ENCODE assay signal across 1 cellular context in the genomic region with DNA sequence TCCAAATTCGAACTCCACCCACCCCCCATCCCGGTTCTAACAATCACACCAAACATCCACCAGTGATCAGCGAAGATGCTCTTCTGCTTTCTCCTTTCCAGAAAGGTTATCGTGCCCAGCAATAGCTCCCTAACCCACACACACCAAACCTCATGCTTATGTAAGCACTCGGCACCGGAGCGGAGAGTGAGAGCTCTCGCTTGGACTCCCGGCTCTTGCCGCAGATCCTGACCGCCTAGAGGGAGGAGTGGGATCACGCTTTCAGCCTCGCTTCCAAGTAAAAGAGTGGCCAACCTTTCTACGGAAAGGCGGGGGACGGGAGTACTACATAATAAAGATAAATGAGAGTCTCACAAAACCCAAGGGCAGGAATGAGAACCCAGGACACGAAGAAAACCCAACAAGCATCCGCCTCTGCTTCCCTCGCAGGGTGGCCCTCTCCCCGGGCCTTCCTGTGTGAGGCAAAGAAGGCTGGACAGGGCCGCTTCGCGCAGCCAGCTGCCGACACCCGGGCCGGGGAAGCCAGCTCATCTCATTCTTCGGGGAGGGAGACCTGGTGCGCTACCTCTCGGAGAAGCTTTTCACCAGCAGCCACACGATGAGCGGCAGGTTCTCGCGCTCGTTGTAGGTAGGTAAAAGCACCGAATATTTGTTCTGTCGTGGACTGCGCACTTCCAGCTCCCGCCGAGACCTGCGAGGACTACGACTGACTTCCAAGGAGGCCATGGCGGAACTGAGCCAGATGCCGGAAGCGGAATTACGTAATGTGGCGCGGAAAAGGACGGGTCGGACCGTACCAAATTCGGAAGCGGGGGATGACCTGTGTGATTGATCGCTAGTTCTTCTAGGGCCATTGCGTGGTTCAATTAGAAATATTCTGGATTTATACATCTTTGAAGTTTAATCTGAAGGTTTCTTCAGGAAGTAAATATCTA.
TF ChIP-seq lines count a peak whose summit lies in the region.

A gene (minus strand): TSS at position 735 of the 935 bp plus-strand sequence. CDS start 9 bp downstream, at position 726.

TF ChIP-seq in K562, 482 proteins besides CTCF, POLR2A, EP300 and RAD21 (continued from another document and continues in another):
- TF ChIP-seq, protein P1, sequence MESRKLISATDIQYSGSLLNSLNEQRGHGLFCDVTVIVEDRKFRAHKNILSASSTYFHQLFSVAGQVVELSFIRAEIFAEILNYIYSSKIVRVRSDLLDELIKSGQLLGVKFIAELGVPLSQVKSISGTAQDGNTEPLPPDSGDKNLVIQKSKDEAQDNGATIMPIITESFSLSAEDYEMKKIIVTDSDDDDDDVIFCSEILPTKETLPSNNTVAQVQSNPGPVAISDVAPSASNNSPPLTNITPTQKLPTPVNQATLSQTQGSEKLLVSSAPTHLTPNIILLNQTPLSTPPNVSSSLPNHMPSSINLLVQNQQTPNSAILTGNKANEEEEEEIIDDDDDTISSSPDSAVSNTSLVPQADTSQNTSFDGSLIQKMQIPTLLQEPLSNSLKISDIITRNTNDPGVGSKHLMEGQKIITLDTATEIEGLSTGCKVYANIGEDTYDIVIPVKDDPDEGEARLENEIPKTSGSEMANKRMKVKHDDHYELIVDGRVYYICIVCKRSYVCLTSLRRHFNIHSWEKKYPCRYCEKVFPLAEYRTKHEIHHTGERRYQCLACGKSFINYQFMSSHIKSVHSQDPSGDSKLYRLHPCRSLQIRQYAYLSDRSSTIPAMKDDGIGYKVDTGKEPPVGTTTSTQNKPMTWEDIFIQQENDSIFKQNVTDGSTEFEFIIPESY (CRISPR knock-in tag; IDR thresholded peaks at IDR 0.05): peak; percentile 14; the same call in 1 of the 2 replicates
- no peak for TF ChIP-seq MCM5 (IDR thresholded peaks at IDR 0.05; ENCODE audit: low read depth)
- no peak for TF ChIP-seq ERF (CRISPR knock-in tag; IDR thresholded peaks at IDR 0.05)
- TF ChIP-seq ZNF121 (CRISPR knock-in tag; conservative IDR thresholded peaks at IDR 0.05): no peak
- TF ChIP-seq HDGF (IDR thresholded peaks at IDR 0.05): no peak
- TF ChIP-seq U2AF1 (optimal IDR thresholded peaks at IDR 0.05; ENCODE audit: low read depth, low read length): no peak
- no peak for TF ChIP-seq ZNF764 (CRISPR knock-in tag; IDR thresholded peaks at IDR 0.05; ENCODE audit: low read depth)
- TF ChIP-seq RBM25 (IDR thresholded peaks at IDR 0.05; ENCODE audit: low read depth, low read length, severe bottlenecking): no peak
- TF ChIP-seq KLF16 (IDR thresholded peaks at IDR 0.05): no peak
- no peak for TF ChIP-seq DACH1 (IDR thresholded peaks at IDR 0.05; ENCODE audit: partially characterized antibody)
- no peak for TF ChIP-seq EWSR1 (IDR thresholded peaks at IDR 0.05; ENCODE audit: borderline replicate concordance, low read depth, partially characterized antibody)
- TF ChIP-seq PCBP2 (IDR thresholded peaks at IDR 0.05; ENCODE audit: low read depth, low read length, poor library complexity, severe bottlenecking): no peak
- TF ChIP-seq MEIS2 (IDR thresholded peaks at IDR 0.05; ENCODE audit: partially characterized antibody): no peak
- TF ChIP-seq, protein P2, sequence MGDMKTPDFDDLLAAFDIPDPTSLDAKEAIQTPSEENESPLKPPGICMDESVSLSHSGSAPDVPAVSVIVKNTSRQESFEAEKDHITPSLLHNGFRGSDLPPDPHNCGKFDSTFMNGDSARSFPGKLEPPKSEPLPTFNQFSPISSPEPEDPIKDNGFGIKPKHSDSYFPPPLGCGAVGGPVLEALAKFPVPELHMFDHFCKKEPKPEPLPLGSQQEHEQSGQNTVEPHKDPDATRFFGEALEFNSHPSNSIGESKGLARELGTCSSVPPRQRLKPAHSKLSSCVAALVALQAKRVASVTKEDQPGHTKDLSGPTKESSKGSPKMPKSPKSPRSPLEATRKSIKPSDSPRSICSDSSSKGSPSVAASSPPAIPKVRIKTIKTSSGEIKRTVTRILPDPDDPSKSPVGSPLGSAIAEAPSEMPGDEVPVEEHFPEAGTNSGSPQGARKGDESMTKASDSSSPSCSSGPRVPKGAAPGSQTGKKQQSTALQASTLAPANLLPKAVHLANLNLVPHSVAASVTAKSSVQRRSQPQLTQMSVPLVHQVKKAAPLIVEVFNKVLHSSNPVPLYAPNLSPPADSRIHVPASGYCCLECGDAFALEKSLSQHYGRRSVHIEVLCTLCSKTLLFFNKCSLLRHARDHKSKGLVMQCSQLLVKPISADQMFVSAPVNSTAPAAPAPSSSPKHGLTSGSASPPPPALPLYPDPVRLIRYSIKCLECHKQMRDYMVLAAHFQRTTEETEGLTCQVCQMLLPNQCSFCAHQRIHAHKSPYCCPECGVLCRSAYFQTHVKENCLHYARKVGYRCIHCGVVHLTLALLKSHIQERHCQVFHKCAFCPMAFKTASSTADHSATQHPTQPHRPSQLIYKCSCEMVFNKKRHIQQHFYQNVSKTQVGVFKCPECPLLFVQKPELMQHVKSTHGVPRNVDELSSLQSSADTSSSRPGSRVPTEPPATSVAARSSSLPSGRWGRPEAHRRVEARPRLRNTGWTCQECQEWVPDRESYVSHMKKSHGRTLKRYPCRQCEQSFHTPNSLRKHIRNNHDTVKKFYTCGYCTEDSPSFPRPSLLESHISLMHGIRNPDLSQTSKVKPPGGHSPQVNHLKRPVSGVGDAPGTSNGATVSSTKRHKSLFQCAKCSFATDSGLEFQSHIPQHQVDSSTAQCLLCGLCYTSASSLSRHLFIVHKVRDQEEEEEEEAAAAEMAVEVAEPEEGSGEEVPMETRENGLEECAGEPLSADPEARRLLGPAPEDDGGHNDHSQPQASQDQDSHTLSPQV (IDR thresholded peaks at IDR 0.05): no peak
- TF ChIP-seq ARNT (IDR thresholded peaks at IDR 0.05): peak in 1 of 2 experiments; percentile 34; a peak in 1 of 4 replicates
- TF ChIP-seq, protein P3, sequence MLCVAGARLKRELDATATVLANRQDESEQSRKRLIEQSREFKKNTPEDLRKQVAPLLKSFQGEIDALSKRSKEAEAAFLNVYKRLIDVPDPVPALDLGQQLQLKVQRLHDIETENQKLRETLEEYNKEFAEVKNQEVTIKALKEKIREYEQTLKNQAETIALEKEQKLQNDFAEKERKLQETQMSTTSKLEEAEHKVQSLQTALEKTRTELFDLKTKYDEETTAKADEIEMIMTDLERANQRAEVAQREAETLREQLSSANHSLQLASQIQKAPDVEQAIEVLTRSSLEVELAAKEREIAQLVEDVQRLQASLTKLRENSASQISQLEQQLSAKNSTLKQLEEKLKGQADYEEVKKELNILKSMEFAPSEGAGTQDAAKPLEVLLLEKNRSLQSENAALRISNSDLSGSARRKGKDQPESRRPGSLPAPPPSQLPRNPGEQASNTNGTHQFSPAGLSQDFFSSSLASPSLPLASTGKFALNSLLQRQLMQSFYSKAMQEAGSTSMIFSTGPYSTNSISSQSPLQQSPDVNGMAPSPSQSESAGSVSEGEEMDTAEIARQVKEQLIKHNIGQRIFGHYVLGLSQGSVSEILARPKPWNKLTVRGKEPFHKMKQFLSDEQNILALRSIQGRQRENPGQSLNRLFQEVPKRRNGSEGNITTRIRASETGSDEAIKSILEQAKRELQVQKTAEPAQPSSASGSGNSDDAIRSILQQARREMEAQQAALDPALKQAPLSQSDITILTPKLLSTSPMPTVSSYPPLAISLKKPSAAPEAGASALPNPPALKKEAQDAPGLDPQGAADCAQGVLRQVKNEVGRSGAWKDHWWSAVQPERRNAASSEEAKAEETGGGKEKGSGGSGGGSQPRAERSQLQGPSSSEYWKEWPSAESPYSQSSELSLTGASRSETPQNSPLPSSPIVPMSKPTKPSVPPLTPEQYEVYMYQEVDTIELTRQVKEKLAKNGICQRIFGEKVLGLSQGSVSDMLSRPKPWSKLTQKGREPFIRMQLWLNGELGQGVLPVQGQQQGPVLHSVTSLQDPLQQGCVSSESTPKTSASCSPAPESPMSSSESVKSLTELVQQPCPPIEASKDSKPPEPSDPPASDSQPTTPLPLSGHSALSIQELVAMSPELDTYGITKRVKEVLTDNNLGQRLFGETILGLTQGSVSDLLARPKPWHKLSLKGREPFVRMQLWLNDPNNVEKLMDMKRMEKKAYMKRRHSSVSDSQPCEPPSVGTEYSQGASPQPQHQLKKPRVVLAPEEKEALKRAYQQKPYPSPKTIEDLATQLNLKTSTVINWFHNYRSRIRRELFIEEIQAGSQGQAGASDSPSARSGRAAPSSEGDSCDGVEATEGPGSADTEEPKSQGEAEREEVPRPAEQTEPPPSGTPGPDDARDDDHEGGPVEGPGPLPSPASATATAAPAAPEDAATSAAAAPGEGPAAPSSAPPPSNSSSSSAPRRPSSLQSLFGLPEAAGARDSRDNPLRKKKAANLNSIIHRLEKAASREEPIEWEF (CRISPR knock-in tag; IDR thresholded peaks at IDR 0.05): no peak
- peak; percentile 67; the same call in 1 of the 2 replicates for TF ChIP-seq MTA3 (IDR thresholded peaks at IDR 0.05; ENCODE audit: borderline replicate concordance)
- TF ChIP-seq HIVEP1 (CRISPR knock-in tag; IDR thresholded peaks at IDR 0.05): no peak
- peak; percentile 62 for TF ChIP-seq SAP30 (IDR thresholded peaks at IDR 0.05; ENCODE audit: borderline replicate concordance, insufficient read depth, low read depth, low read length, poor library complexity, severe bottlenecking)
- no peak for TF ChIP-seq DMBX1 (CRISPR knock-in tag; IDR thresholded peaks at IDR 0.05; ENCODE audit: borderline replicate concordance)
- TF ChIP-seq RFX5 (IDR thresholded peaks at IDR 0.05; ENCODE audit: low read depth, low read length): no peak
- TF ChIP-seq PYGO2 (tag; IDR thresholded peaks at IDR 0.05): no peak
- peak; percentile 85 for TF ChIP-seq ZNF232 (CRISPR knock-in tag; IDR thresholded peaks at IDR 0.05)
- no peak for TF ChIP-seq CBX5 (IDR thresholded peaks at IDR 0.05; ENCODE audit: borderline replicate concordance, low read depth)
- TF ChIP-seq ZNF699 (CRISPR knock-in tag; IDR thresholded peaks at IDR 0.05; ENCODE audit: insufficient replicate concordance): no peak
- TF ChIP-seq DPF2 (IDR thresholded peaks at IDR 0.05): no peak
- TF ChIP-seq POLR2AphosphoS5 (IDR thresholded peaks at IDR 0.05; ENCODE audit: control insufficient read depth, insufficient read depth, low read depth, low read length): peak; percentile 96
- no peak for TF ChIP-seq ZNF717 (CRISPR knock-in tag; IDR thresholded peaks at IDR 0.05)
- TF ChIP-seq BACH1 (tag; IDR thresholded peaks at IDR 0.05): no peak; the same call in 1 of the 2 replicates
- TF ChIP-seq, protein P4, sequence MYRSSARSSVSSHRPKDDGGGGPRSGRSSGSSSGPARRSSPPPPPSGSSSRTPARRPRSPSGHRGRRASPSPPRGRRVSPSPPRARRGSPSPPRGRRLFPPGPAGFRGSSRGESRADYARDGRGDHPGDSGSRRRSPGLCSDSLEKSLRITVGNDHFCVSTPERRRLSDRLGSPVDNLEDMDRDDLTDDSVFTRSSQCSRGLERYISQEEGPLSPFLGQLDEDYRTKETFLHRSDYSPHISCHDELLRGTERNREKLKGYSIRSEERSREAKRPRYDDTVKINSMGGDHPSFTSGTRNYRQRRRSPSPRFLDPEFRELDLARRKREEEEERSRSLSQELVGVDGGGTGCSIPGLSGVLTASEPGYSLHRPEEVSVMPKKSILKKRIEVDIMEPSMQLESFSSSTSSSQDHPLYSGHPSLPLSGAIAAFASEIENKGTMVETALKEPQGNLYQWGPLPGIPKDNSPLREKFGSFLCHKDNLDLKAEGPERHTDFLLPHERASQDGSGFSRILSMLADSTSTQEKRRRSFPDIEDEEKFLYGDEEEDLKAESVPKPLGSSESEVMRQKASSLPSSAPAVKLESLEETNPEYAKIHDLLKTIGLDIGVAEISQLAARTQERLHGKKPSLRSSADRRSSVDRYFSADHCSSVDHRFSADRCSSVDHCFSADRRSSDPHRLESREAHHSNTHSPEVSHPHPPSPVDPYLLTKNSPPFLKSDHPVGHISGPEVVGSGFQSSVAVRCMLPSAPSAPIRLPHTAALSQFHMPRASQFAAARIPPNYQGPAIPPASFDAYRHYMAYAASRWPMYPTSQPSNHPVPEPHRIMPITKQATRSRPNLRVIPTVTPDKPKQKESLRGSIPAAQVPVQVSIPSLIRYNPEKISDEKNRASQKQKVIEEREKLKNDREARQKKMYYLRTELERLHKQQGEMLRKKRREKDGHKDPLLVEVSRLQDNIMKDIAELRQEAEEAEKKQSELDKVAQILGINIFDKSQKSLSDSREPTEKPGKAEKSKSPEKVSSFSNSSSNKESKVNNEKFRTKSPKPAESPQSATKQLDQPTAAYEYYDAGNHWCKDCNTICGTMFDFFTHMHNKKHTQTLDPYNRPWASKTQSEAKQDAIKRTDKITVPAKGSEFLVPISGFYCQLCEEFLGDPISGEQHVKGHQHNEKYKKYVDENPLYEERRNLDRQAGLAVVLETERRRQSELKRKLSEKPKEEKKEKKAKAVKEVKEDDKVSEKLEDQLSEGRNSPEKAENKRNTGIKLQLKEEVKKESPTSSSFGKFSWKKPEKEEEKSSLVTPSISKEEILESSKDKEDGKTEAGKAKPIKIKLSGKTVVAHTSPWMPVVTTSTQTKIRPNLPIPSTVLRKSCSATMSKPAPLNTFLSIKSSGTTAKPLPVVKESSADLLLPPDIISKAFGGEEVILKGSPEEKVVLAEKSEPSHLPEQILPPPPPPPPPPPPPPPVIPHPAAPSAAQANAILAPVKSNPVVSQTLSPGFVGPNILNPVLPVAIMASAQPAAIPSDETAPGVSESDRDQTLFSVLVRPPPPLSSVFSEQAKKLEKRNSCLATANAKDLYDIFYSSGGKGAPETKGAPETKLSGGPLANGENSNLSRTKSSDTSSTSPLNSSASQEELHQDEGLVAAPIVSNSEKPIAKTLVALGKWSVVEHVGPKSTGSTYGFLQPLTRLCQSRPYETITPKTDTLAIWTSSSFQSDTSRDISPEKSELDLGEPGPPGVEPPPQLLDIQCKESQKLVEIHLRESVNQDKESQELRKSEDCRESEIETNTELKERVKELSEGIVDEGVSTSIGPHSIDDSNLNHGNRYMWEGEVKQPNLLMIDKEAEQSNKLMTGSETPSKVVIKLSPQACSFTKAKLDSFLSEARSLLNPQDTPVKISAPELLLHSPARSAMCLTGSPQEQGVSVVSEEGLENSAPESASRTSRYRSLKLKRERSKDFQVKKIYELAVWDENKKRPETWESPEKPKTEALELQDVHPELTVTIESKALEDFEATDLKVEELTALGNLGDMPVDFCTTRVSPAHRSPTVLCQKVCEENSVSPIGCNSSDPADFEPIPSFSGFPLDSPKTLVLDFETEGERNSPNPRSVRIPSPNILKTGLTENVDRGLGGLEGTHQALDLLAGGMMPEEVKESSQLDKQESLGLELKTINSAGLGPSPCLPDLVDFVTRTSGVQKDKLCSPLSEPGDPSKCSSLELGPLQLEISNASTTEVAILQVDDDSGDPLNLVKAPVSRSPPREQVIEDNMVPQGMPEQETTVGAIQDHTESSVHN (IDR thresholded peaks at IDR 0.05; ENCODE audit: borderline replicate concordance in 1 of 2, low read depth in 1 of 2): no peak
- TF ChIP-seq, protein P5, sequence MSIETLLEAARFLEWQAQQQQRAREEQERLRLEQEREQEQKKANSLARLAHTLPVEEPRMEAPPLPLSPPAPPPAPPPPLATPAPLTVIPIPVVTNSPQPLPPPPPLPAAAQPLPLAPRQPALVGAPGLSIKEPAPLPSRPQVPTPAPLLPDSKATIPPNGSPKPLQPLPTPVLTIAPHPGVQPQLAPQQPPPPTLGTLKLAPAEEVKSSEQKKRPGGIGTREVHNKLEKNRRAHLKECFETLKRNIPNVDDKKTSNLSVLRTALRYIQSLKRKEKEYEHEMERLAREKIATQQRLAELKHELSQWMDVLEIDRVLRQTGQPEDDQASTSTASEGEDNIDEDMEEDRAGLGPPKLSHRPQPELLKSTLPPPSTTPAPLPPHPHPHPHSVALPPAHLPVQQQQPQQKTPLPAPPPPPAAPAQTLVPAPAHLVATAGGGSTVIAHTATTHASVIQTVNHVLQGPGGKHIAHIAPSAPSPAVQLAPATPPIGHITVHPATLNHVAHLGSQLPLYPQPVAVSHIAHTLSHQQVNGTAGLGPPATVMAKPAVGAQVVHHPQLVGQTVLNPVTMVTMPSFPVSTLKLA (conservative IDR thresholded peaks at IDR 0.05): no peak
- TF ChIP-seq ZNF184 (CRISPR knock-in tag; IDR thresholded peaks at IDR 0.05): no peak
- TF ChIP-seq ZBTB8A (IDR thresholded peaks at IDR 0.05; ENCODE audit: partially characterized antibody): no peak
